In genomic region chr17:55450232-55450631, GRCh38 we compare ENCODE assay signal across 25 cellular contexts.
"Had no signal": no experiment of that assay in that cellular context is flagged by ENCODE, and none has a peak within 500 bp of the region (broad histone marks: within the 10 kb centered on the region; RNA-seq: fewer than 3 reads in every experiment).

No MANE protein-coding gene starts in this region.

- FAIRE-seq: bronchial epithelial cell, colon, endometrium, frontal cortex had no signal

- H2AFZ ChIP-seq: neural progenitor cell had no signal

- H3K27ac ChIP-seq: epithelial cell of prostate, neural progenitor cell, thoracic aorta had no signal

- H3K9me3 ChIP-seq: esophagus squamous epithelium, thoracic aorta, upper lobe of left lung had no signal

- H3K4me2 ChIP-seq: neural progenitor cell had no signal

- H3K36me3 ChIP-seq: esophagus squamous epithelium, neural progenitor cell, thoracic aorta, upper lobe of left lung had no signal

- ATAC-seq: left ventricle myocardium superior; naive thymus-derived CD4-positive, alpha-beta T cell; right cardiac atrium; stimulated activated effector memory CD8-positive, alpha-beta T cell treated with anti-CD3 and anti-CD28 coated beads, Interleukin-12 subunit alpha, Interleukin-12 subunit beta, amount 100 ng/mL, for 72 hours had no signal

- H3K27me3 ChIP-seq: esophagus squamous epithelium, neural progenitor cell, upper lobe of left lung had no signal

- DNase-seq: activated CD4-positive, alpha-beta T cell treated with anti-CD3 and anti-CD28 coated beads for 48 hours; activated CD4-positive, alpha-beta T cell treated with anti-CD3 and anti-CD28 coated beads, Interleukin-2, amount 50 U/mL, for 48 hours; activated CD8-positive, alpha-beta memory T cell treated with anti-CD3 and anti-CD28 coated beads for 24 hours; activated effector memory CD4-positive, alpha-beta T cell treated with Interleukin-2 at 50 U/mL for 16 hours; activated naive CD4-positive, alpha-beta T cell treated with Interleukin-2 at 50 U/mL for 16 hours; anterior cingulate cortex; effector CD8-positive, alpha-beta T cell; esophagus squamous epithelium; islet precursor cell; left ventricle myocardium superior; naive thymus-derived CD4-positive, alpha-beta T cell; posterior cingulate gyrus; right cardiac atrium; stimulated activated CD4-positive, alpha-beta T cell treated with anti-CD3 and anti-CD28 coated beads, Interleukin-12 subunit alpha, Interleukin-12 subunit beta, amount 100 ng/mL, for 4 hours; stimulated activated CD4-positive, alpha-beta T cell treated with anti-CD3 and anti-CD28 coated beads, Interleukin-4, amount 100 ng/mL, for 1 hour; T-helper 1 cell; upper lobe of left lung had no signal

- H3K9ac ChIP-seq: neural progenitor cell had no signal

- H3K4me3 ChIP-seq: esophagus squamous epithelium, neural progenitor cell, thoracic aorta, upper lobe of left lung had no signal
